In genomic region chr13:94860981-94861407, GRCh38 we compare ENCODE assay signal across 8 cellular contexts.
DNase-seq lines count a peak whose midpoint lies in the region; ATAC-seq, FAIRE-seq and TF ChIP-seq lines count a peak whose summit lies in the region.
"Had no signal": no experiment of that assay in that cellular context is flagged by ENCODE, and none has a peak within 500 bp of the region (broad histone marks: within the 10 kb centered on the region; RNA-seq: fewer than 3 reads in every experiment).

No MANE protein-coding gene starts in this region.

- peaks cover 5% of the 10 kb centered on the region for H3K4me1 Mint-ChIP-seq in astrocyte (ENCODE audit: low read depth, unreplicated experiment)

- peak overlapping the region; percentile 66 for H3K27ac Mint-ChIP-seq in astrocyte (ENCODE audit: unreplicated experiment)

- H3K4ac ChIP-seq in mesendoderm (ENCODE audit: low read depth, low read length): no peak overlapping the region

- H3K27ac ChIP-seq in astrocyte (ENCODE audit: low read depth, low read length): no peak overlapping the region
- no peak overlapping the region for H3K27ac ChIP-seq in aorta (ENCODE audit: low read depth in 1 of 2, low read length in 2 of 2)
- H3K27ac ChIP-seq in small intestine (ENCODE audit: low read depth in 1 of 2, low read length in 1 of 2): no peak overlapping the region
- no peak overlapping the region for H3K27ac ChIP-seq in mesendoderm (ENCODE audit: low read depth, low read length)
- H3K27ac ChIP-seq: VCaP had no signal

- no peaks in the 10 kb centered on the region for H4K20me1 ChIP-seq in astrocyte (ENCODE audit: insufficient read depth, low read length)

- WGBS in aorta, 2 donors: 50 to 61% methylated on average over 8 of the region's 8 CpGs
- WGBS in small intestine, 3 donors: 27 to 57% (median 49%) methylated on average over 8 of the region's 8 CpGs
- no CpG with 5 or more reads among the region's 8 CpGs for WGBS in mesendoderm (ENCODE audit: extremely low coverage, insufficient coverage, low lambda C conversion rate)

- FAIRE-seq in GM19239 (lab: Jason Lieb, UNC) (peak; percentile 49), astrocyte (lab: Jason Lieb, UNC) (peak; percentile 23), small intestine (lab: Jason Lieb, UNC) (no peak)

- no peaks in the 10 kb centered on the region for H3K36me3 ChIP-seq in astrocyte (ENCODE audit: insufficient read depth, low read length)
- H3K36me3 ChIP-seq in aorta (ENCODE audit: control insufficient read depth in 1 of 2, insufficient read depth in 2 of 2, low read length in 1 of 2): no peaks in the 10 kb centered on the region
- no peaks in the 10 kb centered on the region for H3K36me3 ChIP-seq in small intestine (ENCODE audit: control insufficient read depth in 2 of 2, insufficient read depth in 2 of 2, low read length in 2 of 2)
- no peaks in the 10 kb centered on the region for H3K36me3 ChIP-seq in mesendoderm (ENCODE audit: control insufficient read depth, insufficient read depth, low read length)

- H3K56ac ChIP-seq in mesendoderm (ENCODE audit: low read length): no peak overlapping the region

- H2BK5ac ChIP-seq in mesendoderm (ENCODE audit: low read length): no peak overlapping the region

- no peak overlapping the region for H2BK15ac ChIP-seq in mesendoderm (replicated peaks; ENCODE audit: low read depth)

- H3K4me3 ChIP-seq in astrocyte (ENCODE audit: insufficient read depth, low read depth, low read length): peak overlapping the region; percentile 48
- H3K4me3 ChIP-seq in mononuclear cell (ENCODE audit: low read length): peak overlapping the region; percentile 31
- H3K4me3 ChIP-seq in aorta (ENCODE audit: low read length in 2 of 2): no peak overlapping the region
- H3K4me3 ChIP-seq in small intestine (ENCODE audit: low read depth in 1 of 2, low read length in 2 of 2): no peak overlapping the region
- H3K4me3 ChIP-seq in mesendoderm (ENCODE audit: low read length): no peak overlapping the region

- H3K27me3 Mint-ChIP-seq in astrocyte (ENCODE audit: low read depth, unreplicated experiment): peaks cover 7% of the 10 kb centered on the region

- H3K79me2 ChIP-seq in astrocyte (ENCODE audit: insufficient read depth, low read length) (no peaks in the 10 kb centered on the region), mesendoderm (ENCODE audit: control insufficient read depth, insufficient read depth, low read length) (no peaks in the 10 kb centered on the region)

- H2BK120ac ChIP-seq in mesendoderm (ENCODE audit: low read depth, low read length): no peak overlapping the region

- peak; percentile 75 for ATAC-seq in HG03354 (IDR thresholded peaks at IDR 0.05; ENCODE audit: poor library complexity, severe bottlenecking, unreplicated experiment)
- ATAC-seq in aorta (ENCODE audit: low FRiP score): no peak

- peak overlapping the region; percentile 54 for H2AFZ ChIP-seq in astrocyte (ENCODE audit: low read depth, low read length)

- H3K18ac ChIP-seq in mesendoderm (ENCODE audit: low read length): no peak overlapping the region

- no peaks in the 10 kb centered on the region for H3K79me1 ChIP-seq in mesendoderm (ENCODE audit: low read length)

- H3K36me3 Mint-ChIP-seq in astrocyte (ENCODE audit: low read depth, unreplicated experiment): no peaks in the 10 kb centered on the region

- H3K4me2 ChIP-seq in astrocyte (ENCODE audit: low read length) (peak overlapping the region; percentile 77), mesendoderm (ENCODE audit: low read length) (no peak overlapping the region)

- no peak overlapping the region for H4K5ac ChIP-seq in mesendoderm (ENCODE audit: low read length)

- no peaks in the 10 kb centered on the region for H3K9me3 Mint-ChIP-seq in astrocyte (ENCODE audit: unreplicated experiment)

- H3K4me1 ChIP-seq in astrocyte (ENCODE audit: insufficient read depth, low read length) (no peaks in the 10 kb centered on the region), mononuclear cell (ENCODE audit: insufficient read depth, low read length) (peaks cover 18% of the 10 kb centered on the region), aorta (ENCODE audit: control insufficient read depth in 1 of 2, insufficient read depth in 2 of 2, low read length in 2 of 2) (no peaks in the 10 kb centered on the region), small intestine (ENCODE audit: control insufficient read depth in 2 of 2, insufficient read depth in 1 of 2, low read depth in 1 of 2, low read length in 1 of 2) (no peaks in the 10 kb centered on the region), mesendoderm (ENCODE audit: control insufficient read depth, low read depth, low read length) (no peaks in the 10 kb centered on the region)

- no peak overlapping the region for H4K8ac ChIP-seq in mesendoderm (ENCODE audit: low read depth, low read length)

- intact Hi-C loops in aorta (cut with DNase I): no loop called here

- peak overlapping the region; percentile 26 for H3K9ac ChIP-seq in astrocyte (ENCODE audit: low read length)
- H3K9ac ChIP-seq in mesendoderm (ENCODE audit: low read length): no peak overlapping the region

- no peak overlapping the region for H3K4me3 Mint-ChIP-seq in astrocyte (ENCODE audit: unreplicated experiment)

- H3K27me3 ChIP-seq in astrocyte (ENCODE audit: insufficient read depth, low read length) (no peaks in the 10 kb centered on the region), mononuclear cell (ENCODE audit: insufficient read depth, low read length) (no peaks in the 10 kb centered on the region), aorta (ENCODE audit: control insufficient read depth in 1 of 2, insufficient read depth in 2 of 2, low read length in 1 of 2) (no peaks in the 10 kb centered on the region), small intestine (ENCODE audit: control insufficient read depth in 2 of 2, insufficient read depth in 2 of 2, low read length in 2 of 2) (no peaks in the 10 kb centered on the region), mesendoderm (ENCODE audit: insufficient read depth, low read length, poor library complexity) (no peaks in the 10 kb centered on the region)

- DNase-seq in GM19239 (ENCODE audit: insufficient read length, low spot score): no peak
- peak; percentile 14 for DNase-seq in astrocyte (ENCODE audit: low read depth)
- DNase-seq in aorta: no peak
- no peak for DNase-seq in small intestine
- no peak for DNase-seq in mesendoderm

- H2AK5ac ChIP-seq in mesendoderm (ENCODE audit: low read length): no peak overlapping the region

- no peak for TF ChIP-seq CTCF in astrocyte (IDR thresholded peaks at IDR 0.05; ENCODE audit: insufficient read depth, low read depth, low read length)

- H3K9me3 ChIP-seq in astrocyte (ENCODE audit: insufficient read depth, low read depth, low read length) (no peaks in the 10 kb centered on the region), mononuclear cell (ENCODE audit: low read depth, low read length) (no peaks in the 10 kb centered on the region), aorta (ENCODE audit: control insufficient read depth, low read length) (peaks cover 3% of the 10 kb centered on the region), small intestine (ENCODE audit: control insufficient read depth, low read depth) (no peaks in the 10 kb centered on the region)

- H3K23ac ChIP-seq in mesendoderm (ENCODE audit: low read length): no peak overlapping the region

Comparison
In these comparisons a context has a peak if more than half of its experiments do, and no peak if none do; other contexts are left out.
1. H3K4me3 ChIP-seq: peak in astrocyte (single experiment) and mononuclear cell (single experiment); none in aorta (0 of 2), small intestine (0 of 2) and mesendoderm (single experiment).